1 cellular context compared by ENCODE assay signal in the genomic region with DNA sequence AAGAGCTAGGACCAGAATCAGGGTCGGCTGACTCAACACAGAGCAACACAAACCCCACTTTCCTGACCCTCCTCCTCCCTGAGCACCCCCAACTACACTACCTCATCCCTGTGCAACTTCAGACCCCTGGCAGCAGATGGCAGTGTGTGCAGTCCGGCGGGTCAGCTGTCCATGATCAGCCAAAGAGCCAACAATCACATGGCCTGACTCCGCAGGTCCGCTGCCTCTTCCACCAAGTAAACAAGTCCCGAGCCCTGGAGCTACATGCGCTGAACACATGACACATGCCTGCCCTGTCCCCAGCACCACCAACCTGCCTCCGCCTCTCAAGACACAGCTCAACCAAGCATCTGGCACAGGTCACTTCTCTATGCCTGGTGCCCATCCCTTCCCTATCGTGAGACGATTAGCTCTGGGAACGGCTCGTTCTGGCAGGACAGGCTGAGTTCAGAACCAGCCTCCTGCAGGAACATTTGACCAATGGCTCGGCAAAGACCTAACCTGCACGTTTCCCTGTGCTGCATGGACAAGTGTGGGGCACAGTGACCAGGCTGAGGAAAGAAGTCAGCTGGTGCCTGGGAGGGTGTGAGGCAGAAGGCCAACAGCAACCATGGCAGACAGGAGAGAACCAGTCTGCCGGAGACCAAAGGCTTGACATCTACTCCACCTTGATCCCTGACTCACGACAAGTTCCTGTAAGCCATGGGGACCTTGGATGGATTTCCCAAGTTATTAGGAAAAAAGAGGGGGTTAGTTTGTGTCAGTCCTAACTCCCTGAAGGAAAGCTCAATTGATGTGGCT.
TF ChIP-seq lines count a peak whose summit lies in the region.

No MANE protein-coding gene starts in this region.

TF ChIP-seq in IMR-90, 13 proteins besides CTCF, POLR2A, EP300 and RAD21 (continued from another document):
- TF ChIP-seq, protein P1, sequence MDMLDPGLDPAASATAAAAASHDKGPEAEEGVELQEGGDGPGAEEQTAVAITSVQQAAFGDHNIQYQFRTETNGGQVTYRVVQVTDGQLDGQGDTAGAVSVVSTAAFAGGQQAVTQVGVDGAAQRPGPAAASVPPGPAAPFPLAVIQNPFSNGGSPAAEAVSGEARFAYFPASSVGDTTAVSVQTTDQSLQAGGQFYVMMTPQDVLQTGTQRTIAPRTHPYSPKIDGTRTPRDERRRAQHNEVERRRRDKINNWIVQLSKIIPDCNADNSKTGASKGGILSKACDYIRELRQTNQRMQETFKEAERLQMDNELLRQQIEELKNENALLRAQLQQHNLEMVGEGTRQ (IDR thresholded peaks at IDR 0.05; ENCODE audit: low read depth, low read length): peak; percentile 51; the same call in 1 of the 2 replicates
- TF ChIP-seq SMC3 (IDR thresholded peaks at IDR 0.05; ENCODE audit: low read depth, low read length): 0 out of 2 replicates have a peak, but pooled peaks have one; percentile 28
